2 cellular contexts compared by ENCODE assay signal in the genomic region with DNA sequence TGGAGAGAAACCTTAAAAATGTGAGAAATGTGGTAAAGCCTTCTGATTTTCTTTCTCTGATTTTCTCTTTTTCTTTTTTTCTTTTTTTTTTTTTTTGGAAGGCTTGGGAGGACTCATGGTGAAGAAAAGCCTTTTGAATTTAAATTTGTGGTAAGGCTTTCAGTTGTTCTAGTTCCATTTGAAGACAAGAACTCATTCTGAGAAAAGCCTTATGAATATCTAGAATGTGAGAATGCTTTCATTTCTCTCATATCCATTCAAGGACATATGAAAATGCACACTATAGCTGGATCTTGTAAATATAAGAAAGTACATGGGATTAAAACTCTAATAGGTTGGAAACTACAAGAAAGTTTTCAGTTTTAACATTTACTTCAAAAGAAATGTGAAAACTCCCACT.
TF ChIP-seq lines count a peak whose summit lies in the region.

No MANE protein-coding gene starts in this region.

TF ChIP-seq in SK-N-SH, 30 proteins besides CTCF, POLR2A, EP300 and RAD21 (continued from another document):
- TF ChIP-seq, protein P1, sequence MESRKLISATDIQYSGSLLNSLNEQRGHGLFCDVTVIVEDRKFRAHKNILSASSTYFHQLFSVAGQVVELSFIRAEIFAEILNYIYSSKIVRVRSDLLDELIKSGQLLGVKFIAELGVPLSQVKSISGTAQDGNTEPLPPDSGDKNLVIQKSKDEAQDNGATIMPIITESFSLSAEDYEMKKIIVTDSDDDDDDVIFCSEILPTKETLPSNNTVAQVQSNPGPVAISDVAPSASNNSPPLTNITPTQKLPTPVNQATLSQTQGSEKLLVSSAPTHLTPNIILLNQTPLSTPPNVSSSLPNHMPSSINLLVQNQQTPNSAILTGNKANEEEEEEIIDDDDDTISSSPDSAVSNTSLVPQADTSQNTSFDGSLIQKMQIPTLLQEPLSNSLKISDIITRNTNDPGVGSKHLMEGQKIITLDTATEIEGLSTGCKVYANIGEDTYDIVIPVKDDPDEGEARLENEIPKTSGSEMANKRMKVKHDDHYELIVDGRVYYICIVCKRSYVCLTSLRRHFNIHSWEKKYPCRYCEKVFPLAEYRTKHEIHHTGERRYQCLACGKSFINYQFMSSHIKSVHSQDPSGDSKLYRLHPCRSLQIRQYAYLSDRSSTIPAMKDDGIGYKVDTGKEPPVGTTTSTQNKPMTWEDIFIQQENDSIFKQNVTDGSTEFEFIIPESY (IDR thresholded peaks at IDR 0.05; ENCODE audit: borderline replicate concordance, low read depth) = no peak

TF ChIP-seq in HepG2, 621 proteins besides CTCF, POLR2A, EP300 and RAD21 (continued from another document):
- TF ChIP-seq, protein P2, sequence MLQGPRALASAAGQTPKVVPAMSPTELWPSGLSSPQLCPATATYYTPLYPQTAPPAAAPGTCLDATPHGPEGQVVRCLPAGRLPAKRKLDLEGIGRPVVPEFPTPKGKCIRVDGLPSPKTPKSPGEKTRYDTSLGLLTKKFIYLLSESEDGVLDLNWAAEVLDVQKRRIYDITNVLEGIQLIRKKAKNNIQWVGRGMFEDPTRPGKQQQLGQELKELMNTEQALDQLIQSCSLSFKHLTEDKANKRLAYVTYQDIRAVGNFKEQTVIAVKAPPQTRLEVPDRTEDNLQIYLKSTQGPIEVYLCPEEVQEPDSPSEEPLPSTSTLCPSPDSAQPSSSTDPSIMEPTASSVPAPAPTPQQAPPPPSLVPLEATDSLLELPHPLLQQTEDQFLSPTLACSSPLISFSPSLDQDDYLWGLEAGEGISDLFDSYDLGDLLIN (CRISPR knock-in tag; IDR thresholded peaks at IDR 0.05; ENCODE audit: borderline replicate concordance) = no peak
- TF ChIP-seq SNAI1 (CRISPR knock-in tag; IDR thresholded peaks at IDR 0.05; ENCODE audit: borderline replicate concordance) (no peak), ZNF781 (CRISPR knock-in tag; IDR thresholded peaks at IDR 0.05; ENCODE audit: borderline replicate concordance, not compliant biosample characterization) (no peak)
- TF ChIP-seq, protein P3, sequence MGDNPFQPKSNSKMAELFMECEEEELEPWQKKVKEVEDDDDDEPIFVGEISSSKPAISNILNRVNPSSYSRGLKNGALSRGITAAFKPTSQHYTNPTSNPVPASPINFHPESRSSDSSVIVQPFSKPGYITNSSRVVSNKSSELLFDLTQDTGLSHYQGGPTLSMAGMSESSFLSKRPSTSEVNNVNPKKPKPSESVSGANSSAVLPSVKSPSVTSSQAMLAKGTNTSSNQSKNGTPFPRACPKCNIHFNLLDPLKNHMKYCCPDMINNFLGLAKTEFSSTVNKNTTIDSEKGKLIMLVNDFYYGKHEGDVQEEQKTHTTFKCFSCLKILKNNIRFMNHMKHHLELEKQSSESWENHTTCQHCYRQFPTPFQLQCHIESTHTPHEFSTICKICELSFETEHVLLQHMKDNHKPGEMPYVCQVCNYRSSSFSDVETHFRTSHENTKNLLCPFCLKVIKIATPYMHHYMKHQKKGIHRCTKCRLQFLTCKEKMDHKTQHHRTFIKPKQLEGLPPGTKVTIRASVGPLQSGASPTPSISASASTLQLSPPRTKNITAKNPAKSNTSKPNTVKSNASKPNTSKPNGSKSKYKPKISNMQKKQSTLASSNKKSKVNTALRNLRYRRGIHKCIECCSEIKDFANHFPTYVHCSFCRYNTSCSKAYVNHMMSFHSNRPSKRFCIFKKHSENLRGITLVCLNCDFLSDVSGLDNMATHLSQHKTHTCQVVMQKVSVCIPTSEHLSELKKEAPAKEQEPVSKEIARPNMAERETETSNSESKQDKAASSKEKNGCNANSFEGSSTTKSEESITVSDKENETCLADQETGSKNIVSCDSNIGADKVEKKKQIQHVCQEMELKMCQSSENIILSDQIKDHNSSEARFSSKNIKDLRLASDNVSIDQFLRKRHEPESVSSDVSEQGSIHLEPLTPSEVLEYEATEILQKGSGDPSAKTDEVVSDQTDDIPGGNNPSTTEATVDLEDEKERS (CRISPR knock-in tag; IDR thresholded peaks at IDR 0.05) = no peak
